8 cellular contexts compared by ENCODE assay signal in the genomic region with DNA sequence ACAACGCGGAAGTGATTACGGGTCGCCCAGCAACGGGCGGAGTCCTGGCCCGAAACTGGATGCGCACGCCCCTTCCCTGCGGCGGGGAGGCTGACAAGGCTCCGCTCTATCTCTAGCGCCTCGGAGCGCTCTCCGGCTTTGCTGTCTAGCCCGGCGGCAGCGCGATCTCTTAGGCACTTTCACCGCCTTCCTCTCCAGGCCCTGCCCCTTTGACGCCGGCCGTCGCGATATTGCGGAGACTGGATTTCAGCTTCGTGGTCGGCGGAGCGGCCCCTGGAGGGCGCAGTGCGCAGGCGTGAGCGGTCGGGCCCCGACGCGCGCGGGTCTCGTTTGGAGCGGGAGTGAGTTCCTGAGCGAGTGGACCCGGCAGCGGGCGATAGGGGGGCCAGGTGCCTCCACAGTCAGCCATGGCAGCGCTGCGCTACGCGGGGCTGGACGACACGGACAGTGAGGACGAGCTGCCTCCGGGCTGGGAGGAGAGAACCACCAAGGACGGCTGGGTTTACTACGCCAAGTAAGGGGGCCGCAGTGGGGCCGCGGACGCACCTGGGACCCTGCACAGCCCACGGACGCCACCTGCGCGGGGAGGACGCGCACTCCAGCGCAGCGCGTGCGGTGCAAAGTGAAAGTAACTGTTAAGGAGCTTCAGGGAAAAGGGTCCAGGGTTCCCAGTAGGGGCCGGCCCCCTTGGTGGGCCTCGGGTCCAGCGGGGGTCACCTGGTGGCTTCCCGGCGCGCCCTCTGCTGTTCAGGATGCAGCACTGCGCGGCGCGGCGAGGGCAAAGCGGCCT. TPM values are rescaled to one million over a fixed set of nuclear protein-coding genes. Genes with fewer than 3 reads are reported as not detected.
DNase-seq lines count a peak whose midpoint lies in the region; ATAC-seq and TF ChIP-seq lines count a peak whose summit lies in the region.

Gene WWOX, plus strand, starts transcription at position 283 of the 790 bp plus-strand sequence.

- H4K20me1 ChIP-seq in OCI-LY7 (ENCODE audit: insufficient read depth, low read length): no peaks in the 10 kb centered on the region

- POLR2A ChIA-PET in OCI-LY7 (lab: Charles Lee): interaction anchor here (0.6 to 1.1 kb wide), 2 partner anchors 33 to 97 kb away, joined by 3 read pairs; no protein-coding TSS in a partner anchor

- peak; percentile 96 for ATAC-seq in GM21515 (IDR thresholded peaks at IDR 0.05; ENCODE audit: unreplicated experiment)

- no TSS peak for BruUV-seq in OCI-LY7 (replicated peaks; lab: Mats Ljungman, UMichigan)

- peak within 1 kb of the TSS; percentile 100 for H2AFZ ChIP-seq in OCI-LY7 (ENCODE audit: low read length)

- H3K9me3 ChIP-seq in OCI-LY7 (ENCODE audit: low read length) (peaks cover 14% of the 10 kb centered on the region), mononuclear cell (ENCODE audit: low read depth, low read length) (no peaks in the 10 kb centered on the region)

- peak within 1 kb of the TSS; percentile 82 for H3K4me2 ChIP-seq in OCI-LY7 (ENCODE audit: low read length)

- no peaks in the 10 kb centered on the region for H3K27me3 ChIP-seq in mononuclear cell (ENCODE audit: insufficient read depth, low read length)

- peak within 1 kb of the TSS; percentile 68 for H3K27ac ChIP-seq in OCI-LY7 (ENCODE audit: low read depth, low read length, poor library complexity, severe bottlenecking)

- peak; percentile 90 for TF ChIP-seq CTCF in OCI-LY7 (conservative IDR thresholded peaks at IDR 0.05; ENCODE audit: low read length)

- H3K36me3 ChIP-seq in OCI-LY7 (ENCODE audit: insufficient read depth, low read length): no peaks in the 10 kb centered on the region

- peaks cover 11% of the 10 kb centered on the region for H3K4me1 ChIP-seq in OCI-LY7 (ENCODE audit: insufficient read depth, low read length, poor library complexity, severe bottlenecking)
- H3K4me1 ChIP-seq in mononuclear cell (ENCODE audit: insufficient read depth, low read length): peaks cover 15% of the 10 kb centered on the region

- CTCF ChIA-PET in OCI-LY7 (lab: Charles Lee; ENCODE audit: unreplicated experiment): interaction anchor here (0.6 kb wide), 2 partner anchors 37 to 1308 kb away, joined by 3 read pairs; no protein-coding TSS in a partner anchor

- no peaks in the 10 kb centered on the region for H3K9me2 ChIP-seq in OCI-LY7 (ENCODE audit: insufficient read depth, low read length)

- DNase-seq in DMS 273 treated with DMSO at 0.1 percent for 48 hours (lab: John Stamatoyannopoulos, UW): peak; percentile 95
- peak; percentile 96 for DNase-seq in HuH-7 (ENCODE audit: low spot score)
- DNase-seq in OCI-LY7 (ENCODE audit: low spot score): peak; percentile 98
- peak; percentile 89 for DNase-seq in activated T-cell treated with anti-CD3 and anti-CD28 coated beads for 1 hour (ENCODE audit: low read depth)
- DNase-seq in epidermal melanocyte (ENCODE audit: insufficient read length, low spot score): peak; percentile 93
- DNase-seq in stimulated activated CD8-positive, alpha-beta memory T cell treated with anti-CD3 and anti-CD28 coated beads, Interleukin-4, amount 100 ng/mL, for 1 hour (ENCODE audit: low read depth in 2 of 2, low spot score in 1 of 2): peak; percentile 77 to 89

- intact Hi-C loops in OCI-LY7 (cut with micrococcal nuclease; ENCODE audit: unreplicated experiment): loop anchor here (1.0 kb wide), 1 partner anchor 376 kb away; no protein-coding TSS in a partner anchor

- peaks cover 8% of the 10 kb centered on the region; the same call in 1 of the 2 replicates for H3K79me2 ChIP-seq in OCI-LY7 (ENCODE audit: insufficient read depth, low read depth, low read length)

- H3K4me3 ChIP-seq in OCI-LY7 (ENCODE audit: low read depth, low read length, poor library complexity, severe bottlenecking) (peak within 1 kb of the TSS; percentile 87), mononuclear cell (ENCODE audit: low read length) (peak within 1 kb of the TSS; percentile 94)

RNA-seq across cellular contexts. Expression of gene WWOX, which starts in this region (rescaled TPM):
- 47.6 and 70.2 TPM in 2 replicates for total RNA-seq in OCI-LY7 (2014; rRNA removed; shearing (Covaris generic))
- total RNA-seq in OCI-LY7 (2022): 40.2 and 50.7 TPM in 2 replicates
- total RNA-seq in mononuclear cell: 22.7 TPM

Comparison
In these comparisons a context has a peak if more than half of its experiments do, and no peak if none do; other contexts are left out.
1. Peak in every context shown above with its lines: DNase-seq, ATAC-seq, H3K4me3 ChIP-seq and H3K27ac ChIP-seq.